ENCODE assay signal across 13 cellular contexts in genomic region chr5:163757344-163757743, GRCh38.
A peak's percentile ranks its signal among the peaks of the same experiment; 100 is the strongest.
DNase-seq lines count a peak whose midpoint lies in the region; ATAC-seq and TF ChIP-seq lines count a peak whose summit lies in the region.
"Had no signal": no experiment of that assay in that cellular context is flagged by ENCODE, and none has a peak within 500 bp of the region (broad histone marks: within the 10 kb centered on the region; RNA-seq: fewer than 3 reads in every experiment).

No MANE protein-coding gene starts in this region.

- H3K4me1 Mint-ChIP-seq in CD8-positive, alpha-beta T cell (ENCODE audit: low read depth) = no peaks in the 10 kb centered on the region
- H3K4me1 Mint-ChIP-seq in immature natural killer cell = peaks cover 36 to 49% of the 10 kb centered on the region in 2 donors
- peaks cover 13 to 28% of the 10 kb centered on the region in 2 donors for H3K4me1 Mint-ChIP-seq in natural killer cell treated with Interleukin-12 subunit alpha and Interleukin-12 subunit beta and Interleukin-15 and Interleukin-18, amount 100 ng/mL, for 72 hours (ENCODE audit: low read depth in 2 of 2)

- no peaks in the 10 kb centered on the region for H3K27me3 ChIP-seq in CD8-positive, alpha-beta T cell (ENCODE audit: insufficient read depth, low read length)

- H3K27me3 Mint-ChIP-seq in CD8-positive, alpha-beta T cell (ENCODE audit: low read depth) = no peaks in the 10 kb centered on the region
- H3K27me3 Mint-ChIP-seq in immature natural killer cell (ENCODE audit: low read depth in 3 of 3) = peaks cover 4 to 8% (median 7%) of the 10 kb centered on the region in 3 donors
- H3K27me3 Mint-ChIP-seq in natural killer cell treated with Interleukin-12 subunit alpha and Interleukin-12 subunit beta and Interleukin-15 and Interleukin-18, amount 100 ng/mL, for 72 hours = peaks cover 0 to 2% of the 10 kb centered on the region in 2 donors

- CTCF ChIA-PET in CD8-positive, alpha-beta T cell (lab: Charles Lee) = no interaction called here

- peak; percentile 26 for ATAC-seq in CD8-positive, alpha-beta T cell
- peak; percentile 78 to 91 for ATAC-seq in natural killer cell treated with Interleukin-12 subunit alpha and Interleukin-12 subunit beta and Interleukin-15 and Interleukin-18, amount 100 ng/mL, for 72 hours
- ATAC-seq in GM21529 (IDR thresholded peaks at IDR 0.05; ENCODE audit: unreplicated experiment) (no peak), HG02885 (IDR thresholded peaks at IDR 0.05; ENCODE audit: poor library complexity, unreplicated experiment) (no peak)

- no peak for TF ChIP-seq CTCF in CD8-positive, alpha-beta T cell (IDR thresholded peaks at IDR 0.05)

- peak in 1 of 7 experiments; percentile 12 for DNase-seq in CD8-positive, alpha-beta T cell
- peak; percentile 4 for DNase-seq in central memory CD4-positive, alpha-beta T cell
- peak; percentile 76 to 86 (median 79) for DNase-seq in immature natural killer cell
- DNase-seq in natural killer cell treated with Interleukin-12 subunit alpha and Interleukin-12 subunit beta and Interleukin-15 and Interleukin-18, amount 100 ng/mL, for 72 hours (ENCODE audit: low spot score) = peak; percentile 65
- no peak for DNase-seq in foreskin melanocyte
- no peak for DNase-seq in cortex of kidney (lab: John Stamatoyannopoulos, UW)
- DNase-seq: DMS53, NCI-H1092 treated with DMSO at 0.1 percent for 48 hours, NCI-H2227 treated with DMSO at 0.1 percent for 48 hours, NCI-H524 had no signal

- H3K4me1 ChIP-seq in CD8-positive, alpha-beta T cell (ENCODE audit: insufficient read depth, low read length) = no peaks in the 10 kb centered on the region

- H3K27ac ChIP-seq in CD8-positive, alpha-beta T cell (ENCODE audit: low read depth, low read length) = no peak overlapping the region
- H3K27ac ChIP-seq: C4-2B had no signal

- POLR2A ChIA-PET in CD8-positive, alpha-beta T cell (lab: Charles Lee) = no interaction called here

- intact Hi-C loops in CD8-positive, alpha-beta T cell (cut with DNase I, micrococcal nuclease) = no loop called here

- no peaks in the 10 kb centered on the region for H3K9me3 ChIP-seq in CD8-positive, alpha-beta T cell (ENCODE audit: low read length)

- H3K4me3 ChIP-seq in CD8-positive, alpha-beta T cell (ENCODE audit: low read depth, low read length) = no peak overlapping the region

- no peaks in the 10 kb centered on the region for H3K9me3 Mint-ChIP-seq in CD8-positive, alpha-beta T cell
- H3K9me3 Mint-ChIP-seq in immature natural killer cell = peaks cover 0 to 5% (median 0%) of the 10 kb centered on the region in 6 donors
- peaks cover 8% of the 10 kb centered on the region for H3K9me3 Mint-ChIP-seq in natural killer cell treated with Interleukin-12 subunit alpha and Interleukin-12 subunit beta and Interleukin-15 and Interleukin-18, amount 100 ng/mL, for 72 hours

- H3K36me3 ChIP-seq in CD8-positive, alpha-beta T cell (ENCODE audit: insufficient read depth, low read length) = no peaks in the 10 kb centered on the region

- no peak overlapping the region for H3K27ac Mint-ChIP-seq in CD8-positive, alpha-beta T cell
- peak overlapping the region; percentile 91 to 98 (median 94) for H3K27ac Mint-ChIP-seq in immature natural killer cell
- H3K27ac Mint-ChIP-seq in natural killer cell treated with Interleukin-12 subunit alpha and Interleukin-12 subunit beta and Interleukin-15 and Interleukin-18, amount 100 ng/mL, for 72 hours = peak overlapping the region; percentile 60 to 83

- H3K4me3 Mint-ChIP-seq in CD8-positive, alpha-beta T cell = no peak overlapping the region
- peak overlapping the region; percentile 64 to 83 (median 69) for H3K4me3 Mint-ChIP-seq in immature natural killer cell
- peak overlapping the region; percentile 61 for H3K4me3 Mint-ChIP-seq in natural killer cell treated with Interleukin-12 subunit alpha and Interleukin-12 subunit beta and Interleukin-15 and Interleukin-18, amount 100 ng/mL, for 72 hours

- H3K36me3 Mint-ChIP-seq in CD8-positive, alpha-beta T cell = no peaks in the 10 kb centered on the region
- H3K36me3 Mint-ChIP-seq in immature natural killer cell = peaks cover 0 to 3% (median 1%) of the 10 kb centered on the region in 3 donors
- H3K36me3 Mint-ChIP-seq in natural killer cell treated with Interleukin-12 subunit alpha and Interleukin-12 subunit beta and Interleukin-15 and Interleukin-18, amount 100 ng/mL, for 72 hours = no peaks in the 10 kb centered on the region

Comparison
In these comparisons a context has a peak if more than half of its experiments do, and no peak if none do; other contexts are left out.
1. ATAC-seq: peak in CD8-positive, alpha-beta T cell (single experiment) and natural killer cell treated with Interleukin-12 subunit alpha and Interleukin-12 subunit beta and Interleukin-15 and Interleukin-18, amount 100 ng/mL, for 72 hours (2 of 2); none in GM21529 (single experiment) and HG02885 (single experiment).
2. DNase-seq: peak in central memory CD4-positive, alpha-beta T cell (single experiment), immature natural killer cell (3 of 3) and natural killer cell treated with Interleukin-12 subunit alpha and Interleukin-12 subunit beta and Interleukin-15 and Interleukin-18, amount 100 ng/mL, for 72 hours (single experiment); none in foreskin melanocyte (single experiment) and cortex of kidney (single experiment).